12 cellular contexts compared by ENCODE assay signal in the genomic region with DNA sequence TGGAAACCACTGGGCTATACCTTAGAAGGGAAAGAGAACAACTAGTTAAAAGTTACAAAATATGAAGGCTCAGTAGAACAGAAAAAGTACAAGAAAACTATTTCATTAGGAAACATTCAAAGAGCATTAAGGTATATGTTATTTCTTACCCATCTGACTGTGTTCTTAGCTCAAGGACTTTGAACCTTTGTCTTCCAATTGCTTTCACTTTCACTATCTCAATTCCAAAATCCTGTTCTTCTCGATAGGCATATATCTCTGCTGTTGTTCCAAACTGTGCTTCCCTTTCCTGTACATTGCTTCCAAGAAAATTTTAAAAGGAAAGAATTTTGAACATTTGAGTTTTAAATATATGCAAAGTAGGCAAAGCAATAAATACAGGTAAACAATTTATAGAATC. TPM values are rescaled to one million over a fixed set of nuclear protein-coding genes. Genes with fewer than 3 reads are reported as not detected.
DNase-seq lines count a peak whose midpoint lies in the region; ATAC-seq and TF ChIP-seq lines count a peak whose summit lies in the region.
"Had no signal": no experiment of that assay in that cellular context is flagged by ENCODE, and none has a peak within 500 bp of the region (broad histone marks: within the 10 kb centered on the region; RNA-seq: fewer than 3 reads in every experiment).

No MANE protein-coding gene starts in this region.

- H3K9me2 ChIP-seq in MM.1S (replicated peaks; ENCODE audit: insufficient read depth, low read length) = no peaks in the 10 kb centered on the region
- no peaks in the 10 kb centered on the region for H3K9me2 ChIP-seq in OCI-LY7 (ENCODE audit: insufficient read depth, low read length)

- H3K36me3 Mint-ChIP-seq in effector memory CD8-positive, alpha-beta T cell (ENCODE audit: insufficient read depth) = peaks cover 68% of the 10 kb centered on the region

- POLR2A ChIA-PET in OCI-LY7 (lab: Charles Lee) = interaction anchor here (0.6 kb wide), 1 partner anchor 481 kb away, joined by 3 read pairs; no protein-coding TSS in a partner anchor

- CTCF ChIA-PET in mammary epithelial cell (lab: Charles Lee; ENCODE audit: low non-redundant PET) (no interaction called here), OCI-LY7 (lab: Charles Lee; ENCODE audit: unreplicated experiment) (no interaction called here)

- ATAC-seq in DND-41 (ENCODE audit: insufficient read depth, low read depth) (peak; percentile 74), GM18868 (IDR thresholded peaks at IDR 0.05; ENCODE audit: unreplicated experiment) (no peak)
- peak; percentile 53 for ATAC-seq in effector memory CD8-positive, alpha-beta T cell (replicated peaks)

- H3K27ac ChIP-seq in DND-41 (ENCODE audit: low read length) (peak overlapping the region; percentile 78), MM.1S (ENCODE audit: low read length) (peak overlapping the region; percentile 65), sigmoid colon (peak overlapping the region; percentile 30 to 69 (median 54)), mammary epithelial cell (ENCODE audit: insufficient read depth, low read depth, low read length) (no peak overlapping the region), OCI-LY7 (ENCODE audit: low read depth, low read length, poor library complexity, severe bottlenecking) (no peak overlapping the region)
- H3K27ac ChIP-seq: thoracic aorta had no signal

- dilution Hi-C loops in mammary epithelial cell (cut with HindIII; ENCODE audit: low sequenced_read_pairs) = no loop called here

- H3K4me3 ChIP-seq in DND-41 (ENCODE audit: low read depth in 1 of 2, low read length in 2 of 2) (peak overlapping the region; percentile 30 to 55; a peak in 2 of 4 replicates), MM.1S (ENCODE audit: low read length) (peak overlapping the region; percentile 40), sigmoid colon (peak overlapping the region in 1 of 4 donors; percentile 7), mammary epithelial cell (replicated peaks in 1 of 3; ENCODE audit: insufficient read depth in 1 of 3, low read depth in 2 of 3, low read length in 3 of 3) (no peak overlapping the region), OCI-LY7 (ENCODE audit: low read depth, low read length, poor library complexity, severe bottlenecking) (no peak overlapping the region)
- H3K4me3 ChIP-seq: thoracic aorta had no signal

- intact Hi-C loops in sigmoid colon (cut with DNase I) (no loop called here), mammary epithelial cell (cut with micrococcal nuclease) (no loop called here), OCI-LY7 (cut with micrococcal nuclease; ENCODE audit: unreplicated experiment) (no loop called here)

- no peaks in the 10 kb centered on the region for H3K9me3 Mint-ChIP-seq in effector memory CD8-positive, alpha-beta T cell

- H2AFZ ChIP-seq in DND-41 (ENCODE audit: low read depth, low read length) (peak overlapping the region; percentile 54), MM.1S (ENCODE audit: low read length) (no peak overlapping the region), mammary epithelial cell (ENCODE audit: low read depth, low read length) (no peak overlapping the region), OCI-LY7 (ENCODE audit: low read length) (no peak overlapping the region)

- peaks cover 37 to 56% of the 10 kb centered on the region in 2 donors for H3K4me1 Mint-ChIP-seq in effector memory CD8-positive, alpha-beta T cell (ENCODE audit: low read depth in 2 of 2)

- H3K4me1 ChIP-seq in DND-41 (ENCODE audit: insufficient read depth, low read length) = peaks cover 59% of the 10 kb centered on the region
- H3K4me1 ChIP-seq in MM.1S (ENCODE audit: low read length) = peaks cover 18% of the 10 kb centered on the region
- H3K4me1 ChIP-seq in sigmoid colon = peaks cover 0 to 9% (median 7%) of the 10 kb centered on the region in 4 donors
- no peaks in the 10 kb centered on the region for H3K4me1 ChIP-seq in mammary epithelial cell (ENCODE audit: insufficient read depth, low read length)
- H3K4me1 ChIP-seq in OCI-LY7 (ENCODE audit: insufficient read depth, low read length, poor library complexity, severe bottlenecking) = peaks cover 7% of the 10 kb centered on the region

- H3K79me2 ChIP-seq in DND-41 (ENCODE audit: insufficient read depth, low read length) (peaks cover 45% of the 10 kb centered on the region), MM.1S (ENCODE audit: low read length) (peaks cover 48% of the 10 kb centered on the region), mammary epithelial cell (ENCODE audit: insufficient read depth, low read length) (peaks cover 23% of the 10 kb centered on the region), OCI-LY7 (ENCODE audit: insufficient read depth, low read depth, low read length) (peaks cover 15% of the 10 kb centered on the region; the same call in 1 of the 2 replicates)

- in situ Hi-C loops in mammary epithelial cell (cut with MboI; ENCODE audit: low sequenced_read_pairs in 2 of 2) = no loop called here

- BruUV-seq in mammary epithelial cell (replicated peaks; lab: Mats Ljungman, UMichigan) (no TSS peak), OCI-LY7 (replicated peaks; lab: Mats Ljungman, UMichigan) (no TSS peak)

- H3K27me3 Mint-ChIP-seq in effector memory CD8-positive, alpha-beta T cell = no peaks in the 10 kb centered on the region

- peak overlapping the region; percentile 57 for H3K9ac ChIP-seq in DND-41 (ENCODE audit: low read depth, low read length)
- peak overlapping the region; percentile 30; the same call in 1 of the 2 replicates for H3K9ac ChIP-seq in MM.1S (ENCODE audit: low read length)
- no peak overlapping the region for H3K9ac ChIP-seq in mammary epithelial cell (ENCODE audit: insufficient read depth, low read length)

- H3K9me3 ChIP-seq in DND-41 (ENCODE audit: insufficient read depth, low read length, severe bottlenecking) (no peaks in the 10 kb centered on the region), MM.1S (replicated peaks; ENCODE audit: insufficient read depth, low read length) (no peaks in the 10 kb centered on the region), sigmoid colon (no peaks in the 10 kb centered on the region), mammary epithelial cell (replicated peaks; ENCODE audit: insufficient read depth, low read length) (no peaks in the 10 kb centered on the region), OCI-LY7 (ENCODE audit: low read length) (no peaks in the 10 kb centered on the region)
- H3K9me3 ChIP-seq: thoracic aorta had no signal

- H3K36me3 ChIP-seq in DND-41 (ENCODE audit: insufficient read depth, low read length) (peaks cover 62% of the 10 kb centered on the region), MM.1S (replicated peaks; ENCODE audit: insufficient read depth, low read length) (no peaks in the 10 kb centered on the region), sigmoid colon (peaks cover 9 to 69% (median 32%) of the 10 kb centered on the region in 4 donors), mammary epithelial cell (ENCODE audit: insufficient read depth, low read length) (peaks cover 29% of the 10 kb centered on the region), OCI-LY7 (ENCODE audit: insufficient read depth, low read length) (peaks cover 58% of the 10 kb centered on the region)

- H3K27me3 ChIP-seq in DND-41 (ENCODE audit: insufficient read depth, low read length, poor library complexity) (no peaks in the 10 kb centered on the region), MM.1S (replicated peaks; ENCODE audit: insufficient read depth, low read length) (no peaks in the 10 kb centered on the region), sigmoid colon (no peaks in the 10 kb centered on the region), mammary epithelial cell (ENCODE audit: insufficient read depth, low read length) (no peaks in the 10 kb centered on the region)

- no peaks in the 10 kb centered on the region; the same call in 1 of the 2 replicates for H4K20me1 ChIP-seq in DND-41 (ENCODE audit: insufficient read depth, low read length)
- no peaks in the 10 kb centered on the region for H4K20me1 ChIP-seq in MM.1S (ENCODE audit: insufficient read depth, low read length)
- no peaks in the 10 kb centered on the region for H4K20me1 ChIP-seq in mammary epithelial cell (ENCODE audit: insufficient read depth, low read length)
- H4K20me1 ChIP-seq in OCI-LY7 (ENCODE audit: insufficient read depth, low read length) = peaks cover 5% of the 10 kb centered on the region; the same call in 1 of the 2 replicates

- TF ChIP-seq POLR2A in sigmoid colon (IDR thresholded peaks at IDR 0.05) = no peak

- peak overlapping the region; percentile 79 for H3K4me2 ChIP-seq in DND-41 (ENCODE audit: insufficient read depth, low read length)
- peak overlapping the region; percentile 79 for H3K4me2 ChIP-seq in MM.1S (ENCODE audit: low read depth, low read length)
- H3K4me2 ChIP-seq in mammary epithelial cell (ENCODE audit: insufficient read depth, low read depth, low read length) = no peak overlapping the region
- no peak overlapping the region for H3K4me2 ChIP-seq in OCI-LY7 (ENCODE audit: low read length)

- H3K4me3 Mint-ChIP-seq in effector memory CD8-positive, alpha-beta T cell = peak overlapping the region; percentile 78 to 81

- DNase-seq in DND-41 (no peak), MM.1S (peak; percentile 36), sigmoid colon (no peak), mesenteric fat pad (ENCODE audit: low spot score) (no peak), mammary epithelial cell (no peak), OCI-LY7 (ENCODE audit: low spot score) (no peak)
- DNase-seq in effector memory CD8-positive, alpha-beta T cell = no peak
- DNase-seq: NCI-H2081; occipital lobe; stimulated activated CD4-positive, alpha-beta T cell treated with anti-CD3 and anti-CD28 coated beads, Interleukin-4, amount 100 ng/mL, for 24 hours had no signal

- peak overlapping the region; percentile 90 to 92 for H3K27ac Mint-ChIP-seq in effector memory CD8-positive, alpha-beta T cell

- no peak for TF ChIP-seq EP300 in sigmoid colon (IDR thresholded peaks at IDR 0.05)

- no peak for TF ChIP-seq CTCF in DND-41 (IDR thresholded peaks at IDR 0.05; ENCODE audit: borderline replicate concordance, extremely low read depth, low read length, poor library complexity, severe bottlenecking)
- TF ChIP-seq CTCF in MM.1S (IDR thresholded peaks at IDR 0.05; ENCODE audit: low read length) = no peak
- TF ChIP-seq CTCF in sigmoid colon (IDR thresholded peaks at IDR 0.05) = no peak
- no peak for TF ChIP-seq CTCF in mammary epithelial cell (conservative IDR thresholded peaks at IDR 0.05 in 1 of 2, IDR thresholded peaks at IDR 0.05 in 1 of 2; ENCODE audit: extremely low read depth in 1 of 2, insufficient read depth in 1 of 2, low read depth in 1 of 2, low read length in 2 of 2)
- no peak for TF ChIP-seq CTCF in OCI-LY7 (conservative IDR thresholded peaks at IDR 0.05; ENCODE audit: low read length)

- WGBS in sigmoid colon, 2 donors = 6 to 15% methylated on average over 1 of the region's 1 CpG
- 92% methylated on average over 1 of the region's 1 CpG for WGBS in mammary epithelial cell (ENCODE audit: low coverage, missing lambda C conversion rate)

- H3F3A ChIP-seq in MM.1S (ENCODE audit: insufficient read depth, low read length) = peaks cover 15% of the 10 kb centered on the region

RNA-seq across cellular contexts. Expression of gene CRBN, which starts 6.9 kb away (rescaled TPM):
- total RNA-seq in sigmoid colon (100 to 1,000 TPM in 3 of 4 donors, 10 to 100 TPM in 1; 61.9 to 271 (median 157) TPM), mesenteric fat pad (32.0 TPM), mammary epithelial cell (10 to 100 TPM; 25.9 to 40.0 TPM), OCI-LY7 (2022) (32.5 and 33.2 TPM in 2 replicates)
- polyA plus RNA-seq in sigmoid colon (10 to 100 TPM; 24.6 to 34.8 (median 29.6) TPM), mammary epithelial cell (21.2 TPM)
- polyA minus RNA-seq in mammary epithelial cell = 16.7 TPM
- total RNA-seq in OCI-LY7 (2014; rRNA removed; shearing (Covaris generic)) = 21.5 and 23.5 TPM in 2 replicates

RNA-seq across cellular contexts. Expression of gene TRNT1, which starts 45.9 kb away (rescaled TPM):
- 10 to 100 TPM; 14.9 to 17.7 (median 15.7) TPM for total RNA-seq in sigmoid colon
- 10 to 100 TPM in 2 of 3 donors, 1 to 10 TPM in 1; 7.8 to 14.8 (median 10.9) TPM for polyA plus RNA-seq in sigmoid colon
- total RNA-seq in mesenteric fat pad = 23.8 TPM
- 10 to 100 TPM; 20.7 to 27.8 TPM for total RNA-seq in mammary epithelial cell
- polyA plus RNA-seq in mammary epithelial cell = 5.3 TPM
- polyA minus RNA-seq in mammary epithelial cell = 4.3 TPM
- 46.5 and 64.4 TPM in 2 replicates for total RNA-seq in OCI-LY7 (2014; rRNA removed; shearing (Covaris generic))
- total RNA-seq in OCI-LY7 (2022) = 50.2 and 58.6 TPM in 2 replicates

Comparison
In these comparisons a context has a peak if more than half of its experiments do, and no peak if none do; other contexts are left out.
1. H3K27ac ChIP-seq: peak in DND-41 (single experiment), MM.1S (single experiment) and sigmoid colon (4 of 4); none in mammary epithelial cell (single experiment) and OCI-LY7 (single experiment).
2. H3K4me2 ChIP-seq: peak in DND-41 (single experiment) and MM.1S (single experiment); none in mammary epithelial cell (single experiment) and OCI-LY7 (single experiment).
3. H3K4me3 ChIP-seq: peak in DND-41 (2 of 2) and MM.1S (single experiment); none in mammary epithelial cell (0 of 3) and OCI-LY7 (single experiment).